Comparison of ENCODE assay signal across 9 cellular contexts in the genomic region with DNA sequence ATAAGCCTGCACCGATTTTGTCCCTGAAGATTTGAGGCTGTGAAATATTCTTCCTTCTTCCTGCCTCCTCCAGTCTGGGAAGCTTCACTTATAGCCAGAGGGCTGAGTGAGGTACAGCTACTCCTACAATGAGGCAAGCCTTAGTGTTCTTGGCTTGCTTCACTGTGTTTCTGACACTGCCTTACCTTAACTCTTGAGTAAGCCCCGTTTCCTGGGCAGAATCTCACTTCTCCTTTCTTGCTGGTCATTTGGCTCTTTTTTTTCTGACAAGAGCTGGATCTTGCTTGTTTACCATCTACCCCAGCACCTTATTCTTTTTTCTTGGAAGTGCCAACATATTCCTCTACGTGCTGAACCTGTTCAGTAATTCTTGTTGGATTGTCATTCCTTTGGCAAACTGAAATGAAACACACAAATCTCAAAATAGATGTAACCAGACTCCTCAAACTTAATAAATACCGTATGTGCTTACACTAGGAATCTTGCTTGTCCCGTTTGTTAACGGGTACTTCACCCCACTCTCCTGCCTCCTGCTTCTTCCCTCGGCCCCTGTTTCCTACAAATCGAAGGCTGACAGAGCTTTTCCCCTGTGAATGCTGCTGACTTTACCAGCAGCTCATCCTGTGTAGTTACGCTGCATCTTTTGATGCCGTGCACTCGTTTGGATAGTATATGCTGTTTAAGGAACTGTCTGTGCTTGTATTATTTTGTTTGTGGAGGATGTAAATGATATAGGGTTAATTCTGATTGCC.
DNase-seq lines count a peak whose midpoint lies in the region; ATAC-seq and TF ChIP-seq lines count a peak whose summit lies in the region.
"Had no signal": no experiment of that assay in that cellular context is flagged by ENCODE, and none has a peak within 500 bp of the region (broad histone marks: within the 10 kb centered on the region; RNA-seq: fewer than 3 reads in every experiment).

No MANE protein-coding gene starts in this region.

- CTCF ChIA-PET in activated CD8-positive, alpha-beta memory T cell treated with anti-CD3 and anti-CD28 coated beads, Interleukin-2, amount 10 ng/mL, durations not matched to agents 7 days and 5 days (lab: Charles Lee), result no interaction called here

- H3K9me3 ChIP-seq in Peyer's patch (no peaks in the 10 kb centered on the region), aorta (ENCODE audit: control insufficient read depth, low read length) (no peaks in the 10 kb centered on the region)

- no peaks in the 10 kb centered on the region for H3K36me3 Mint-ChIP-seq in activated CD8-positive, alpha-beta memory T cell treated with anti-CD3 and anti-CD28 coated beads, Interleukin-2, amount 10 ng/mL, durations not matched to agents 7 days and 5 days

- TF ChIP-seq POLR2A in Peyer's patch (IDR thresholded peaks at IDR 0.05), result no peak

- H3K4me1 ChIP-seq in Peyer's patch, result peaks cover 0 to 37% (median 2%) of the 10 kb centered on the region in 4 donors
- H3K4me1 ChIP-seq in aorta (ENCODE audit: control insufficient read depth in 1 of 2, insufficient read depth in 2 of 2, low read length in 2 of 2), result peaks cover 9 to 35% of the 10 kb centered on the region in 2 donors

- H3K36me3 ChIP-seq in Peyer's patch, result no peaks in the 10 kb centered on the region
- no peaks in the 10 kb centered on the region for H3K36me3 ChIP-seq in aorta (ENCODE audit: control insufficient read depth in 1 of 2, insufficient read depth in 2 of 2, low read length in 1 of 2)

- intact Hi-C loops in aorta (cut with DNase I), result no loop called here
- intact Hi-C loops in posterior vena cava (cut with DNase I), result no loop called here

- no peak overlapping the region for H3K4me3 Mint-ChIP-seq in activated CD8-positive, alpha-beta memory T cell treated with anti-CD3 and anti-CD28 coated beads, Interleukin-2, amount 10 ng/mL, durations not matched to agents 7 days and 5 days

- H3K27me3 Mint-ChIP-seq in activated CD8-positive, alpha-beta memory T cell treated with anti-CD3 and anti-CD28 coated beads, Interleukin-2, amount 10 ng/mL, durations not matched to agents 7 days and 5 days, result peaks cover 17% of the 10 kb centered on the region

- in situ Hi-C loops in ACHN (cut with HindIII; ENCODE audit: low pct_ligation_motif_present, low pct_unique_long_range_greater_than_20kb, low sequenced_read_pairs), result no loop called here

- peaks cover 5% of the 10 kb centered on the region for H3K4me1 Mint-ChIP-seq in activated CD8-positive, alpha-beta memory T cell treated with anti-CD3 and anti-CD28 coated beads, Interleukin-2, amount 10 ng/mL, durations not matched to agents 7 days and 5 days

- H3K27ac Mint-ChIP-seq in activated CD8-positive, alpha-beta memory T cell treated with anti-CD3 and anti-CD28 coated beads, Interleukin-2, amount 10 ng/mL, durations not matched to agents 7 days and 5 days, result no peak overlapping the region

- DNase-seq in Peyer's patch (peak in 2 of 3 donors; percentile 29 to 52), iris pigment epithelial cell (ENCODE audit: low read depth) (peak; percentile 80), aorta (no peak), posterior vena cava (ENCODE audit: low spot score) (no peak), ACHN (no peak)
- no peak for DNase-seq in activated CD8-positive, alpha-beta memory T cell treated with anti-CD3 and anti-CD28 coated beads, Interleukin-2, amount 10 ng/mL, durations not matched to agents 7 days and 5 days

- ATAC-seq in GM18519 (IDR thresholded peaks at IDR 0.05; ENCODE audit: low FRiP score, unreplicated experiment) (peak; percentile 92), HG02870 (IDR thresholded peaks at IDR 0.05; ENCODE audit: unreplicated experiment) (peak; percentile 93), aorta (ENCODE audit: low FRiP score) (peak; percentile 44)
- no peak for ATAC-seq in activated CD8-positive, alpha-beta memory T cell treated with anti-CD3 and anti-CD28 coated beads, Interleukin-2, amount 10 ng/mL, durations not matched to agents 7 days and 5 days
- ATAC-seq: K562 had no signal

- peak overlapping the region in 2 of 4 donors; percentile 25 to 43 for H3K27ac ChIP-seq in Peyer's patch
- peak overlapping the region in 1 of 2 donors; percentile 29 for H3K27ac ChIP-seq in aorta (ENCODE audit: low read depth in 1 of 2, low read length in 2 of 2)

- H3K4me3 ChIP-seq in Peyer's patch, result no peak overlapping the region
- no peak overlapping the region for H3K4me3 ChIP-seq in aorta (ENCODE audit: low read length in 2 of 2)
- H3K4me3 ChIP-seq: K562 had no signal

- H3K27me3 ChIP-seq in Peyer's patch (no peaks in the 10 kb centered on the region), aorta (ENCODE audit: control insufficient read depth in 1 of 2, insufficient read depth in 2 of 2, low read length in 1 of 2) (no peaks in the 10 kb centered on the region)

- TF ChIP-seq CTCF in Peyer's patch (IDR thresholded peaks at IDR 0.05), result no peak

- no peaks in the 10 kb centered on the region for H3K9me3 Mint-ChIP-seq in activated CD8-positive, alpha-beta memory T cell treated with anti-CD3 and anti-CD28 coated beads, Interleukin-2, amount 10 ng/mL, durations not matched to agents 7 days and 5 days (ENCODE audit: low read depth)

- WGBS in aorta, 2 donors, result 42% methylated on average over 11 of the region's 11 CpGs

Comparison
In these comparisons a context has a peak if more than half of its experiments do, and no peak if none do; other contexts are left out.
1. DNase-seq: peak in Peyer's patch (2 of 3) and iris pigment epithelial cell (single experiment); none in aorta (0 of 2), posterior vena cava (single experiment), activated CD8-positive, alpha-beta memory T cell treated with anti-CD3 and anti-CD28 coated beads, Interleukin-2, amount 10 ng/mL, durations not matched to agents 7 days and 5 days (single experiment) and ACHN (single experiment).